ENCODE assay signal across 16 cellular contexts in genomic region chr21:16579538-16579937, GRCh38.
A peak's percentile ranks its signal among the peaks of the same experiment; 100 is the strongest.
DNase-seq lines count a peak whose midpoint lies in the region; ATAC-seq and TF ChIP-seq lines count a peak whose summit lies in the region.
"Had no signal": no experiment of that assay in that cellular context is flagged by ENCODE, and none has a peak within 500 bp of the region (broad histone marks: within the 10 kb centered on the region; RNA-seq: fewer than 3 reads in every experiment).

No MANE protein-coding gene starts in this region.

- no peak overlapping the region for H2AFZ ChIP-seq in PC-9

- intact Hi-C loops in PC-9 (cut with micrococcal nuclease; ENCODE audit: unreplicated experiment) = no loop called here

- no peak for ATAC-seq in GM21390 (IDR thresholded peaks at IDR 0.05; ENCODE audit: unreplicated experiment)
- no peak for ATAC-seq in GM18519 (IDR thresholded peaks at IDR 0.05; ENCODE audit: low FRiP score, unreplicated experiment)
- ATAC-seq: effector memory CD8-positive, alpha-beta T cell; left colon had no signal

- H3K4me3 ChIP-seq in foreskin fibroblast (ENCODE audit: low read depth in 1 of 2, low read length in 2 of 2) = no peak overlapping the region
- H3K4me3 ChIP-seq in PC-9 = no peak overlapping the region
- H3K4me3 ChIP-seq: prostate gland had no signal

- H3K27ac Mint-ChIP-seq in osteocyte (ENCODE audit: unreplicated experiment) = peak overlapping the region; percentile 84
- H3K27ac Mint-ChIP-seq: B cell; effector memory CD8-positive, alpha-beta T cell had no signal

- no peaks in the 10 kb centered on the region for H3K9me3 Mint-ChIP-seq in osteocyte (ENCODE audit: unreplicated experiment)

- H3K79me2 ChIP-seq in PC-9 (ENCODE audit: low read depth) = no peaks in the 10 kb centered on the region

- no peaks in the 10 kb centered on the region for H3K27me3 ChIP-seq in PC-9 (ENCODE audit: insufficient read depth, low read depth)

- no peaks in the 10 kb centered on the region for H3K4me1 ChIP-seq in PC-9 (replicated peaks; ENCODE audit: insufficient read depth)
- H3K4me1 ChIP-seq: prostate gland had no signal

- H3K36me3 ChIP-seq in PC-9 (ENCODE audit: low read depth) = no peaks in the 10 kb centered on the region
- H3K36me3 ChIP-seq: prostate gland had no signal

- POLR2A ChIA-PET in PC-9 (lab: Charles Lee; ENCODE audit: unreplicated experiment) = no interaction called here

- no peak overlapping the region for H3K4me2 ChIP-seq in PC-9

- H3K27ac ChIP-seq in VCaP (peak overlapping the region; percentile 2; the same call in 1 of the 2 replicates), PC-9 (no peak overlapping the region)

- H3K9me2 ChIP-seq in PC-9 (ENCODE audit: insufficient read depth) = 0 out of 2 replicates have a peak, but pooled peaks cover 3% of the 10 kb centered on the region

- H3F3A ChIP-seq in PC-9 (ENCODE audit: insufficient read depth, low read depth) = no peaks in the 10 kb centered on the region

- no peaks in the 10 kb centered on the region for H3K27me3 Mint-ChIP-seq in osteocyte (ENCODE audit: unreplicated experiment)
- H3K27me3 Mint-ChIP-seq: B cell; effector memory CD8-positive, alpha-beta T cell had no signal

- no TSS peak for BruUV-seq in PC-9 (replicated peaks; lab: Mats Ljungman, UMichigan)

- no peak for TF ChIP-seq CTCF in VCaP (conservative IDR thresholded peaks at IDR 0.05)
- no peak for TF ChIP-seq CTCF in foreskin fibroblast (IDR thresholded peaks at IDR 0.05; ENCODE audit: low read depth, low read length)
- no peak for TF ChIP-seq CTCF in osteocyte (IDR thresholded peaks at IDR 0.05)
- TF ChIP-seq CTCF in PC-9 (conservative IDR thresholded peaks at IDR 0.05) = no peak

- DNase-seq in DMS114 treated with DMSO at 0.1 percent for 48 hours (lab: John Stamatoyannopoulos, UW; ENCODE audit: unreplicated experiment) (peak; percentile 38), foreskin fibroblast (peak; percentile 53 to 82), osteocyte (ENCODE audit: extremely low spot score, unreplicated experiment) (no peak), PC-9 (no peak), AG08395 (ENCODE audit: low spot score) (no peak)
- DNase-seq: activated CD4-positive, alpha-beta T cell treated with anti-CD3 and anti-CD28 coated beads, Interleukin-2, amount 50 U/mL, for 1 hour; activated naive CD4-positive, alpha-beta T cell treated with anti-CD3 and anti-CD28 coated beads, Interleukin-2, amount 50 U/mL, for 16 hours; effector memory CD8-positive, alpha-beta T cell; GF-D8; HCEC 1CT; left colon had no signal

- no peaks in the 10 kb centered on the region for H4K20me1 ChIP-seq in PC-9 (ENCODE audit: insufficient read depth)

- peaks cover 46% of the 10 kb centered on the region for H3K4me1 Mint-ChIP-seq in osteocyte (ENCODE audit: unreplicated experiment)
- H3K4me1 Mint-ChIP-seq: B cell had no signal

- CTCF ChIA-PET in PC-9 (lab: Charles Lee) = no interaction called here

- H3K36me3 Mint-ChIP-seq in osteocyte (ENCODE audit: unreplicated experiment) = peaks cover 11% of the 10 kb centered on the region

- H3K9me3 ChIP-seq in PC-9 (ENCODE audit: insufficient read depth, low read depth) = no peaks in the 10 kb centered on the region
- H3K9me3 ChIP-seq: prostate gland had no signal

- peak overlapping the region; percentile 41 for H3K4me3 Mint-ChIP-seq in osteocyte (ENCODE audit: unreplicated experiment)
- H3K4me3 Mint-ChIP-seq: B cell; effector memory CD8-positive, alpha-beta T cell had no signal

Comparison
In these comparisons a context has a peak if more than half of its experiments do, and no peak if none do; other contexts are left out.
1. DNase-seq: peak in DMS114 treated with DMSO at 0.1 percent for 48 hours (single experiment) and foreskin fibroblast (2 of 2); none in osteocyte (single experiment), PC-9 (0 of 2) and AG08395 (single experiment).